Comparison of ENCODE assay signal across 2 cellular contexts in the genomic region with DNA sequence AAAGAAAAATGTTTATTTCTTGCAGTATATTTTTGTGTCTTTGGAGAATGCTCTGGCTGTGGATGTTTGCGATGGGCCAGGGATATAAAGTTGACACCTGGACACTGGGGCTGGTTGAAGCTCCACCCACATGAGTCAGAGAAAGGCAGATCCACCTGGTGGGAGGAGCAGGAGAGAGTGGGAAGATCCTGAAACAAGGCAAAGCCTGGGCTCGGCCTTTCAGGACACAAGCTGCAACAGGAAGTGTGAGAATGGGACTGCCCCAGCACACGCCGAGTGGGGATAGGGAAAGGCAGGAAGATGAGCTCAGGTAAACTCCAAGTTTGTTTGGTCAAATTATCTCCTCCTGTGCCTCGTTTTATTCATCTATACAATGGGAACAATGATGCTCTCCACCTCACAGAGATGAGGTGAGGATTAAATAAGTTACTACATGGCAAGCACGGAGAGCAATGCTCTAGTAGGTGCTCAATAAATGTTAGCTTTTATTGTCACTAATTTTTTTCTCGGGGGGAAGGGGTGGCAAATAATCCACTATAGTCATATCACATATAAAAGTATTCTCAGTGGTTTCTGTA.
TF ChIP-seq lines count a peak whose summit lies in the region.

No MANE protein-coding gene starts in this region.

TF ChIP-seq in K562, 482 proteins besides CTCF, POLR2A, EP300 and RAD21:
- TF ChIP-seq MTA2 (IDR thresholded peaks at IDR 0.05; ENCODE audit: low read depth): no peak
- TF ChIP-seq RBM39 (optimal IDR thresholded peaks at IDR 0.05; ENCODE audit: low read depth, low read length): no peak
- no peak for TF ChIP-seq ZNF551 (CRISPR knock-in tag; IDR thresholded peaks at IDR 0.05)
- TF ChIP-seq XRCC3 (IDR thresholded peaks at IDR 0.05): no peak
- TF ChIP-seq, protein P1, sequence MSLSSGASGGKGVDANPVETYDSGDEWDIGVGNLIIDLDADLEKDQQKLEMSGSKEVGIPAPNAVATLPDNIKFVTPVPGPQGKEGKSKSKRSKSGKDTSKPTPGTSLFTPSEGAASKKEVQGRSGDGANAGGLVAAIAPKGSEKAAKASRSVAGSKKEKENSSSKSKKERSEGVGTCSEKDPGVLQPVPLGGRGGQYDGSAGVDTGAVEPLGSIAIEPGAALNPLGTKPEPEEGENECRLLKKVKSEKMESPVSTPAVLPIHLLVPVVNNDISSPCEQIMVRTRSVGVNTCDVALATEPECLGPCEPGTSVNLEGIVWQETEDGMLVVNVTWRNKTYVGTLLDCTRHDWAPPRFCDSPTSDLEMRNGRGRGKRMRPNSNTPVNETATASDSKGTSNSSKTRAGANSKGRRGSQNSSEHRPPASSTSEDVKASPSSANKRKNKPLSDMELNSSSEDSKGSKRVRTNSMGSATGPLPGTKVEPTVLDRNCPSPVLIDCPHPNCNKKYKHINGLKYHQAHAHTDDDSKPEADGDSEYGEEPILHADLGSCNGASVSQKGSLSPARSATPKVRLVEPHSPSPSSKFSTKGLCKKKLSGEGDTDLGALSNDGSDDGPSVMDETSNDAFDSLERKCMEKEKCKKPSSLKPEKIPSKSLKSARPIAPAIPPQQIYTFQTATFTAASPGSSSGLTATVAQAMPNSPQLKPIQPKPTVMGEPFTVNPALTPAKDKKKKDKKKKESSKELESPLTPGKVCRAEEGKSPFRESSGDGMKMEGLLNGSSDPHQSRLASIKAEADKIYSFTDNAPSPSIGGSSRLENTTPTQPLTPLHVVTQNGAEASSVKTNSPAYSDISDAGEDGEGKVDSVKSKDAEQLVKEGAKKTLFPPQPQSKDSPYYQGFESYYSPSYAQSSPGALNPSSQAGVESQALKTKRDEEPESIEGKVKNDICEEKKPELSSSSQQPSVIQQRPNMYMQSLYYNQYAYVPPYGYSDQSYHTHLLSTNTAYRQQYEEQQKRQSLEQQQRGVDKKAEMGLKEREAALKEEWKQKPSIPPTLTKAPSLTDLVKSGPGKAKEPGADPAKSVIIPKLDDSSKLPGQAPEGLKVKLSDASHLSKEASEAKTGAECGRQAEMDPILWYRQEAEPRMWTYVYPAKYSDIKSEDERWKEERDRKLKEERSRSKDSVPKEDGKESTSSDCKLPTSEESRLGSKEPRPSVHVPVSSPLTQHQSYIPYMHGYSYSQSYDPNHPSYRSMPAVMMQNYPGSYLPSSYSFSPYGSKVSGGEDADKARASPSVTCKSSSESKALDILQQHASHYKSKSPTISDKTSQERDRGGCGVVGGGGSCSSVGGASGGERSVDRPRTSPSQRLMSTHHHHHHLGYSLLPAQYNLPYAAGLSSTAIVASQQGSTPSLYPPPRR (CRISPR knock-in tag; IDR thresholded peaks at IDR 0.05; ENCODE audit: borderline replicate concordance): no peak
- TF ChIP-seq KAT8 (IDR thresholded peaks at IDR 0.05; ENCODE audit: low read depth): no peak
- TF ChIP-seq KDM1A (IDR thresholded peaks at IDR 0.05): peak in 1 of 2 experiments; percentile 72; a peak in 2 of 4 replicates
- no peak for TF ChIP-seq MEF2A (IDR thresholded peaks at IDR 0.05; ENCODE audit: control insufficient read depth, low read depth, low read length)
- TF ChIP-seq, protein P2, sequence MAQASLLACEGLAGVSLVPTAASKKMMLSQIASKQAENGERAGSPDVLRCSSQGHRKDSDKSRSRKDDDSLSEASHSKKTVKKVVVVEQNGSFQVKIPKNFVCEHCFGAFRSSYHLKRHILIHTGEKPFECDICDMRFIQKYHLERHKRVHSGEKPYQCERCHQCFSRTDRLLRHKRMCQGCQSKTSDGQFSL (CRISPR knock-in tag; IDR thresholded peaks at IDR 0.05): no peak
- TF ChIP-seq, protein P2 (tag; IDR thresholded peaks at IDR 0.05): no peak
- TF ChIP-seq CREM (IDR thresholded peaks at IDR 0.05; ENCODE audit: low read depth): no peak
- TF ChIP-seq CBX8 (IDR thresholded peaks at IDR 0.05; ENCODE audit: borderline replicate concordance, extremely low read depth, low read depth, low read length, poor library complexity, severe bottlenecking): no peak
- TF ChIP-seq ZBTB1 (CRISPR knock-in tag; IDR thresholded peaks at IDR 0.05; ENCODE audit: borderline replicate concordance, low read depth): no peak
- TF ChIP-seq NR4A1 (CRISPR knock-in tag; IDR thresholded peaks at IDR 0.05): no peak
- TF ChIP-seq NR4A1 (tag; IDR thresholded peaks at IDR 0.05): no peak
- TF ChIP-seq SMAD2 (IDR thresholded peaks at IDR 0.05; ENCODE audit: low read depth, low read length): no peak
- TF ChIP-seq POU5F1 (IDR thresholded peaks at IDR 0.05; ENCODE audit: borderline replicate concordance, low read depth, low read length, partially characterized antibody): no peak
- no peak for TF ChIP-seq GABPA (tag; conservative IDR thresholded peaks at IDR 0.05; ENCODE audit: low read depth)
- no peak for TF ChIP-seq CXXC5 (CRISPR knock-in tag; IDR thresholded peaks at IDR 0.05)
- TF ChIP-seq MCM7 (IDR thresholded peaks at IDR 0.05): no peak
- peak; percentile 80 for TF ChIP-seq BCOR (IDR thresholded peaks at IDR 0.05)
- no peak for TF ChIP-seq HNRNPL (IDR thresholded peaks at IDR 0.05; ENCODE audit: low read depth, low read length)
- no peak for TF ChIP-seq ZNF696 (CRISPR knock-in tag; conservative IDR thresholded peaks at IDR 0.05)
- no peak for TF ChIP-seq EP400 (IDR thresholded peaks at IDR 0.05)
- TF ChIP-seq NR2C1 (IDR thresholded peaks at IDR 0.05): no peak
- no peak for TF ChIP-seq NR2C1 (tag; IDR thresholded peaks at IDR 0.05)
- TF ChIP-seq RFX7 (CRISPR knock-in tag; IDR thresholded peaks at IDR 0.05): no peak
- TF ChIP-seq SRF (CRISPR knock-in tag; IDR thresholded peaks at IDR 0.05): no peak
- TF ChIP-seq SREBF1 (IDR thresholded peaks at IDR 0.05; ENCODE audit: borderline replicate concordance, low read depth, low read length): no peak
- TF ChIP-seq CHD4 (IDR thresholded peaks at IDR 0.05; ENCODE audit: insufficient read depth, insufficient replicate concordance, low read depth, low read length, poor library complexity, severe bottlenecking): peak; percentile 40
- TF ChIP-seq RBM25 (IDR thresholded peaks at IDR 0.05; ENCODE audit: low read depth, low read length, severe bottlenecking): peak; percentile 50

TF ChIP-seq in SK-N-SH treated with all-trans-retinoic acid at 6 μM for 48 hours, 23 proteins besides CTCF, POLR2A, EP300 and RAD21:
- TF ChIP-seq, protein P3, sequence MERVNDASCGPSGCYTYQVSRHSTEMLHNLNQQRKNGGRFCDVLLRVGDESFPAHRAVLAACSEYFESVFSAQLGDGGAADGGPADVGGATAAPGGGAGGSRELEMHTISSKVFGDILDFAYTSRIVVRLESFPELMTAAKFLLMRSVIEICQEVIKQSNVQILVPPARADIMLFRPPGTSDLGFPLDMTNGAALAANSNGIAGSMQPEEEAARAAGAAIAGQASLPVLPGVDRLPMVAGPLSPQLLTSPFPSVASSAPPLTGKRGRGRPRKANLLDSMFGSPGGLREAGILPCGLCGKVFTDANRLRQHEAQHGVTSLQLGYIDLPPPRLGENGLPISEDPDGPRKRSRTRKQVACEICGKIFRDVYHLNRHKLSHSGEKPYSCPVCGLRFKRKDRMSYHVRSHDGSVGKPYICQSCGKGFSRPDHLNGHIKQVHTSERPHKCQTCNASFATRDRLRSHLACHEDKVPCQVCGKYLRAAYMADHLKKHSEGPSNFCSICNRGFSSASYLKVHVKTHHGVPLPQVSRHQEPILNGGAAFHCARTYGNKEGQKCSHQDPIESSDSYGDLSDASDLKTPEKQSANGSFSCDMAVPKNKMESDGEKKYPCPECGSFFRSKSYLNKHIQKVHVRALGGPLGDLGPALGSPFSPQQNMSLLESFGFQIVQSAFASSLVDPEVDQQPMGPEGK (CRISPR knock-in tag; IDR thresholded peaks at IDR 0.05; ENCODE audit: borderline replicate concordance): no peak
- TF ChIP-seq TCF4 (CRISPR knock-in tag; IDR thresholded peaks at IDR 0.05; ENCODE audit: borderline replicate concordance) (no peak), TOX (CRISPR knock-in tag; IDR thresholded peaks at IDR 0.05; ENCODE audit: borderline replicate concordance) (no peak), ARNTL (CRISPR knock-in tag; IDR thresholded peaks at IDR 0.05; ENCODE audit: borderline replicate concordance, low read depth) (no peak), PPARA (CRISPR knock-in tag; IDR thresholded peaks at IDR 0.05; ENCODE audit: borderline replicate concordance) (no peak), GLIS3 (CRISPR knock-in tag; IDR thresholded peaks at IDR 0.05) (no peak), BACH2 (CRISPR knock-in tag; IDR thresholded peaks at IDR 0.05; ENCODE audit: borderline replicate concordance) (no peak), ISL1 (CRISPR knock-in tag; IDR thresholded peaks at IDR 0.05) (no peak), ZFP30 (CRISPR knock-in tag; IDR thresholded peaks at IDR 0.05) (no peak), OSR1 (CRISPR knock-in tag; IDR thresholded peaks at IDR 0.05) (no peak), ZNF565 (CRISPR knock-in tag; conservative IDR thresholded peaks at IDR 0.05; ENCODE audit: low read depth) (no peak), RARB (CRISPR knock-in tag; IDR thresholded peaks at IDR 0.05) (no peak), ZNF70 (CRISPR knock-in tag; IDR thresholded peaks at IDR 0.05) (no peak), ZNF8 (CRISPR knock-in tag; IDR thresholded peaks at IDR 0.05) (no peak), ZFP3 (CRISPR knock-in tag; IDR thresholded peaks at IDR 0.05) (no peak)
- TF ChIP-seq, protein P4, sequence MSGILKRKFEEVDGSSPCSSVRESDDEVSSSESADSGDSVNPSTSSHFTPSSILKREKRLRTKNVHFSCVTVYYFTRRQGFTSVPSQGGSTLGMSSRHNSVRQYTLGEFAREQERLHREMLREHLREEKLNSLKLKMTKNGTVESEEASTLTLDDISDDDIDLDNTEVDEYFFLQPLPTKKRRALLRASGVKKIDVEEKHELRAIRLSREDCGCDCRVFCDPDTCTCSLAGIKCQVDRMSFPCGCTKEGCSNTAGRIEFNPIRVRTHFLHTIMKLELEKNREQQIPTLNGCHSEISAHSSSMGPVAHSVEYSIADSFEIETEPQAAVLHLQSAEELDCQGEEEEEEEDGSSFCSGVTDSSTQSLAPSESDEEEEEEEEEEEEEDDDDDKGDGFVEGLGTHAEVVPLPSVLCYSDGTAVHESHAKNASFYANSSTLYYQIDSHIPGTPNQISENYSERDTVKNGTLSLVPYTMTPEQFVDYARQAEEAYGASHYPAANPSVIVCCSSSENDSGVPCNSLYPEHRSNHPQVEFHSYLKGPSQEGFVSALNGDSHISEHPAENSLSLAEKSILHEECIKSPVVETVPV (CRISPR knock-in tag; IDR thresholded peaks at IDR 0.05): no peak
- TF ChIP-seq, protein P5, sequence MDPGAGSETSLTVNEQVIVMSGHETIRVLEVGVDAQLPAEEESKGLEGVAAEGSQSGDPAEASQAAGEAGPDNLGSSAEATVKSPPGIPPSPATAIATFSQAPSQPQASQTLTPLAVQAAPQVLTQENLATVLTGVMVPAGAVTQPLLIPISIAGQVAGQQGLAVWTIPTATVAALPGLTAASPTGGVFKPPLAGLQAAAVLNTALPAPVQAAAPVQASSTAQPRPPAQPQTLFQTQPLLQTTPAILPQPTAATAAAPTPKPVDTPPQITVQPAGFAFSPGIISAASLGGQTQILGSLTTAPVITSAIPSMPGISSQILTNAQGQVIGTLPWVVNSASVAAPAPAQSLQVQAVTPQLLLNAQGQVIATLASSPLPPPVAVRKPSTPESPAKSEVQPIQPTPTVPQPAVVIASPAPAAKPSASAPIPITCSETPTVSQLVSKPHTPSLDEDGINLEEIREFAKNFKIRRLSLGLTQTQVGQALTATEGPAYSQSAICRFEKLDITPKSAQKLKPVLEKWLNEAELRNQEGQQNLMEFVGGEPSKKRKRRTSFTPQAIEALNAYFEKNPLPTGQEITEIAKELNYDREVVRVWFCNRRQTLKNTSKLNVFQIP (CRISPR knock-in tag; IDR thresholded peaks at IDR 0.05; ENCODE audit: borderline replicate concordance, low read depth): no peak
TF ChIP-seq in SK-N-SH treated with all-trans-retinoic acid at 6 μM for 48 hours: peak in this region for 0.
